8 cellular contexts compared by ENCODE assay signal in genomic region chr7:22565315-22565811, GRCh38.
DNase-seq lines count a peak whose midpoint lies in the region; ATAC-seq and TF ChIP-seq lines count a peak whose summit lies in the region.

No MANE protein-coding gene starts in this region.

- POLR2A ChIA-PET in WTC11 (lab: Charles Lee) = no interaction called here

- H3K4me1 Mint-ChIP-seq in WTC11 = peaks cover 55% of the 10 kb centered on the region
- peaks cover 25% of the 10 kb centered on the region for H3K4me1 Mint-ChIP-seq in mesothelial cell of epicardium

- H3K36me3 Mint-ChIP-seq in WTC11 (no peaks in the 10 kb centered on the region), mesothelial cell of epicardium (no peaks in the 10 kb centered on the region)

- peaks cover 7% of the 10 kb centered on the region; the same call in 1 of the 2 replicates for H3K9me3 Mint-ChIP-seq in WTC11
- no peaks in the 10 kb centered on the region for H3K9me3 Mint-ChIP-seq in mesothelial cell of epicardium

- H3K4me3 Mint-ChIP-seq in WTC11 = no peak overlapping the region
- H3K4me3 Mint-ChIP-seq in mesothelial cell of epicardium = no peak overlapping the region

- peak; percentile 37 for ATAC-seq in GM18520 (IDR thresholded peaks at IDR 0.05; ENCODE audit: unreplicated experiment)
- ATAC-seq in HG02884 (IDR thresholded peaks at IDR 0.05; ENCODE audit: unreplicated experiment) = peak; percentile 37
- ATAC-seq in WTC11 = no peak
- no peak for ATAC-seq in HG03571 (IDR thresholded peaks at IDR 0.05; ENCODE audit: unreplicated experiment)

- H3K27me3 Mint-ChIP-seq in WTC11 (ENCODE audit: low read depth) = no peaks in the 10 kb centered on the region
- H3K27me3 Mint-ChIP-seq in mesothelial cell of epicardium (ENCODE audit: low read depth) = no peaks in the 10 kb centered on the region

- DNase-seq in WTC11 (ENCODE audit: low spot score) (no peak), kidney tubule cell (ENCODE audit: low spot score) (peak; percentile 95), mesothelial cell of epicardium (ENCODE audit: low spot score in 2 of 2, unreplicated experiment in 2 of 2) (no peak), NCI-H1417 treated with DMSO at 0.1 percent for 48 hours (lab: John Stamatoyannopoulos, UW) (no peak), ACHN (no peak)

- in situ Hi-C loops in ACHN (cut with HindIII; ENCODE audit: low pct_ligation_motif_present, low pct_unique_long_range_greater_than_20kb, low sequenced_read_pairs) = loop anchor here (25.0 kb wide), 1 partner anchor 172 kb away; the partner anchor contains the start of gene IL6

- H3K27ac Mint-ChIP-seq in WTC11 = peak overlapping the region; percentile 60; the same call in 1 of the 2 replicates
- no peak overlapping the region for H3K27ac Mint-ChIP-seq in mesothelial cell of epicardium

- TF ChIP-seq CTCF in WTC11 (IDR thresholded peaks at IDR 0.05) = no peak
- TF ChIP-seq CTCF in mesothelial cell of epicardium (IDR thresholded peaks at IDR 0.05; ENCODE audit: unreplicated experiment) = no peak

- CTCF ChIA-PET in WTC11 (lab: Charles Lee) = interaction anchor here (0.5 to 1.6 kb wide), 4 partner anchors 11 to 95 kb away, joined by 3 to 5 read pairs (median 4); no protein-coding TSS in a partner anchor

TF ChIP-seq in WTC11, 78 proteins besides CTCF, POLR2A, EP300 and RAD21:
- no peak for TF ChIP-seq JUN (CRISPR knock-in tag; IDR thresholded peaks at IDR 0.05)
- TF ChIP-seq ZNF219 (CRISPR knock-in tag; IDR thresholded peaks at IDR 0.05; ENCODE audit: borderline replicate concordance) = no peak
- TF ChIP-seq FOXP1 (CRISPR knock-in tag; IDR thresholded peaks at IDR 0.05; ENCODE audit: borderline replicate concordance) = no peak
- TF ChIP-seq, protein P1, sequence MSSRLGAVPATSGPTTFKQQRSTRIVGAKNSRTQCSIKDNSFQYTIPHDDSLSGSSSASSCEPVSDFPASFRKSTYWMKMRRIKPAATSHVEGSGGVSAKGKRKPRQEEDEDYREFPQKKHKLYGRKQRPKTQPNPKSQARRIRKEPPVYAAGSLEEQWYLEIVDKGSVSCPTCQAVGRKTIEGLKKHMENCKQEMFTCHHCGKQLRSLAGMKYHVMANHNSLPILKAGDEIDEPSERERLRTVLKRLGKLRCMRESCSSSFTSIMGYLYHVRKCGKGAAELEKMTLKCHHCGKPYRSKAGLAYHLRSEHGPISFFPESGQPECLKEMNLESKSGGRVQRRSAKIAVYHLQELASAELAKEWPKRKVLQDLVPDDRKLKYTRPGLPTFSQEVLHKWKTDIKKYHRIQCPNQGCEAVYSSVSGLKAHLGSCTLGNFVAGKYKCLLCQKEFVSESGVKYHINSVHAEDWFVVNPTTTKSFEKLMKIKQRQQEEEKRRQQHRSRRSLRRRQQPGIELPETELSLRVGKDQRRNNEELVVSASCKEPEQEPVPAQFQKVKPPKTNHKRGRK (CRISPR knock-in tag; IDR thresholded peaks at IDR 0.05; ENCODE audit: borderline replicate concordance) = no peak
- TF ChIP-seq AFF4 (CRISPR knock-in tag; IDR thresholded peaks at IDR 0.05; ENCODE audit: borderline replicate concordance) = no peak
- no peak for TF ChIP-seq ZNF138 (CRISPR knock-in tag; conservative IDR thresholded peaks at IDR 0.05)
- no peak for TF ChIP-seq NR1H2 (CRISPR knock-in tag; IDR thresholded peaks at IDR 0.05)
- TF ChIP-seq SOX15 (CRISPR knock-in tag; IDR thresholded peaks at IDR 0.05) = no peak
TF ChIP-seq in WTC11: peak in this region for 0.

Comparison
In these comparisons a context has a peak if more than half of its experiments do, and no peak if none do; other contexts are left out.
1. ATAC-seq: peak in GM18520 (single experiment) and HG02884 (single experiment); none in WTC11 (single experiment) and HG03571 (single experiment).